Comparison of ENCODE assay signal across 20 cellular contexts in genomic region chr7:122145937-122146336, GRCh38.
"Had no signal": no experiment of that assay in that cellular context is flagged by ENCODE, and none has a peak within 500 bp of the region (broad histone marks: within the 10 kb centered on the region; RNA-seq: fewer than 3 reads in every experiment).

No MANE protein-coding gene starts in this region.

- H3K36me3 ChIP-seq: left lung, neutrophil, pancreas, upper lobe of right lung had no signal

- H3K9me3 Mint-ChIP-seq: activated CD4-positive, alpha-beta T cell treated with anti-CD3 and anti-CD28 coated beads, Interleukin-2, amount 10 ng/mL, durations not matched to agents 7 days and 5 days; activated naive CD4-positive, alpha-beta T cell treated with anti-CD3 and anti-CD28 coated beads, Interleukin-2, amount 10 ng/mL, durations not matched to agents 7 days and 5 days; activated naive CD8-positive, alpha-beta T cell treated with anti-CD3 and anti-CD28 coated beads, Interleukin-2, amount 50 U/mL, for 24 hours; activated T-cell treated with anti-CD3 and anti-CD28 coated beads, Interleukin-2, amount 50 U/mL, for 4 hours; memory B cell; stimulated activated memory B cell treated with anti-CD40 and anti-IgM and Interleukin-4, amounts not matched to agents 10 μg/mL and 1 μg/mL and 100 μg/mL, for 72 hours had no signal

- H3K27ac ChIP-seq: left lung, neutrophil, pancreas, testis, upper lobe of right lung had no signal

- H3K9me3 ChIP-seq: left lung, neutrophil, pancreas, testis, upper lobe of right lung had no signal

- H3K4me3 Mint-ChIP-seq: activated CD8-positive, alpha-beta T cell treated with anti-CD3 and anti-CD28 coated beads, Interleukin-2, amount 10 ng/mL, durations not matched to agents 7 days and 5 days; activated naive CD4-positive, alpha-beta T cell treated with anti-CD3 and anti-CD28 coated beads, Interleukin-2, amount 10 ng/mL, durations not matched to agents 7 days and 5 days; activated T-cell treated with anti-CD3 and anti-CD28 coated beads, Interleukin-2, amount 50 U/mL, for 4 hours; memory B cell; stimulated activated memory B cell treated with anti-CD40 and anti-IgM and Interleukin-4, amounts not matched to agents 10 μg/mL and 1 μg/mL and 100 μg/mL, for 72 hours had no signal

- H3K36me3 Mint-ChIP-seq: activated naive CD4-positive, alpha-beta T cell treated with anti-CD3 and anti-CD28 coated beads, Interleukin-2, amount 10 ng/mL, durations not matched to agents 7 days and 5 days; memory B cell; stimulated activated memory B cell treated with anti-CD40 and anti-IgM and Interleukin-4, amounts not matched to agents 10 μg/mL and 1 μg/mL and 100 μg/mL, for 72 hours had no signal

- H3K4me3 ChIP-seq: left lung, pancreas, testis, upper lobe of right lung had no signal

- H3K27me3 ChIP-seq: pancreas, testis, upper lobe of right lung had no signal

- DNase-seq: activated CD4-positive, alpha-beta T cell treated with anti-CD3 and anti-CD28 coated beads, Interleukin-2, amount 10 ng/mL, durations not matched to agents 7 days and 5 days; activated CD8-positive, alpha-beta memory T cell treated with anti-CD3 and anti-CD28 coated beads, Interleukin-2, amount 50 U/mL, for 4 hours; activated CD8-positive, alpha-beta T cell treated with anti-CD3 and anti-CD28 coated beads, Interleukin-2, amount 10 ng/mL, durations not matched to agents 7 days and 5 days; activated effector memory CD4-positive, alpha-beta T cell treated with Interleukin-2 at 50 U/mL for 16 hours; activated naive CD4-positive, alpha-beta T cell treated with anti-CD3 and anti-CD28 coated beads, Interleukin-2, amount 10 ng/mL, durations not matched to agents 7 days and 5 days; activated naive CD8-positive, alpha-beta T cell treated with anti-CD3 and anti-CD28 coated beads, Interleukin-2, amount 50 U/mL, for 24 hours; activated T-cell treated with anti-CD3 and anti-CD28 coated beads, Interleukin-2, amount 50 U/mL, for 4 hours; aorta; effector CD4-positive, alpha-beta T cell; hippocampal formation; left lung; pancreas; stimulated activated CD4-positive, alpha-beta T cell treated with anti-CD3 and anti-CD28 coated beads, Interleukin-4, amount 100 ng/mL, for 24 hours; T-helper 1 cell; T1000; testis; upper lobe of right lung had no signal

- H3K27ac Mint-ChIP-seq: activated CD4-positive, alpha-beta T cell treated with anti-CD3 and anti-CD28 coated beads, Interleukin-2, amount 10 ng/mL, durations not matched to agents 7 days and 5 days; activated CD8-positive, alpha-beta T cell treated with anti-CD3 and anti-CD28 coated beads, Interleukin-2, amount 10 ng/mL, durations not matched to agents 7 days and 5 days; activated naive CD8-positive, alpha-beta T cell treated with anti-CD3 and anti-CD28 coated beads, Interleukin-2, amount 50 U/mL, for 24 hours; memory B cell; stimulated activated memory B cell treated with anti-CD40 and anti-IgM and Interleukin-4, amounts not matched to agents 10 μg/mL and 1 μg/mL and 100 μg/mL, for 72 hours had no signal
